In genomic region chr9:22535780-22536179, GRCh38 we compare ENCODE assay signal across 36 cellular contexts.
"Had no signal": no experiment of that assay in that cellular context is flagged by ENCODE, and none has a peak within 500 bp of the region (broad histone marks: within the 10 kb centered on the region; RNA-seq: fewer than 3 reads in every experiment).

No MANE protein-coding gene starts in this region.

- H3K4me1 Mint-ChIP-seq: activated naive CD4-positive, alpha-beta T cell treated with anti-CD3 and anti-CD28 coated beads, Interleukin-2, amount 10 ng/mL, durations not matched to agents 7 days and 5 days; activated naive CD4-positive, alpha-beta T cell treated with anti-CD3 and anti-CD28 coated beads, Interleukin-2, amount 50 U/mL, for 24 hours; activated naive CD8-positive, alpha-beta T cell treated with anti-CD3 and anti-CD28 coated beads for 36 hours; activated naive CD8-positive, alpha-beta T cell treated with anti-CD3 and anti-CD28 coated beads, Interleukin-2, amount 10 ng/mL, durations not matched to agents 7 days and 5 days; activated naive CD8-positive, alpha-beta T cell treated with anti-CD3 and anti-CD28 coated beads, Interleukin-2, amount 50 U/mL, for 24 hours; activated T-helper 17 cell treated with anti-CD3 and anti-CD28 coated beads, Interleukin-2, amount 50 U/mL, for 72 hours; brain; central memory CD8-positive, alpha-beta T cell had no signal

- H3K4me3 Mint-ChIP-seq: activated naive CD4-positive, alpha-beta T cell treated with anti-CD3 and anti-CD28 coated beads for 36 hours; activated naive CD4-positive, alpha-beta T cell treated with anti-CD3 and anti-CD28 coated beads, Interleukin-2, amount 10 ng/mL, durations not matched to agents 7 days and 5 days; activated naive CD4-positive, alpha-beta T cell treated with anti-CD3 and anti-CD28 coated beads, Interleukin-2, amount 50 U/mL, for 24 hours; activated naive CD8-positive, alpha-beta T cell; activated naive CD8-positive, alpha-beta T cell treated with anti-CD3 and anti-CD28 coated beads for 36 hours; activated naive CD8-positive, alpha-beta T cell treated with anti-CD3 and anti-CD28 coated beads, Interleukin-2, amount 10 ng/mL, durations not matched to agents 7 days and 5 days; activated naive CD8-positive, alpha-beta T cell treated with anti-CD3 and anti-CD28 coated beads, Interleukin-2, amount 50 U/mL, for 24 hours; activated T-cell treated with anti-CD3 and anti-CD28 coated beads, Interleukin-2, amount 50 U/mL, for 4 hours; activated T-cell treated with anti-CD3 and anti-CD28 coated beads, Interleukin-2, amount 50 U/mL, for 72 hours; activated T-helper 1 cell treated with anti-CD3 and anti-CD28 coated beads, Interleukin-12 subunit alpha, Interleukin-12 subunit beta, Interleukin-2, Interleukin-4 antibody, amounts not matched to agents 30 ng/mL and 10 ng/mL and 1 ng/mL, durations not matched to agents 14 hours and 24 hours and 36 hours; activated T-helper 17 cell treated with anti-CD3 and anti-CD28 coated beads, Interleukin-2, amount 50 U/mL, for 72 hours; brain; central memory CD8-positive, alpha-beta T cell had no signal

- H3K27ac Mint-ChIP-seq: activated naive CD4-positive, alpha-beta T cell treated with anti-CD3 and anti-CD28 coated beads for 36 hours; activated naive CD4-positive, alpha-beta T cell treated with anti-CD3 and anti-CD28 coated beads, Interleukin-2, amount 10 ng/mL, durations not matched to agents 7 days and 5 days; activated naive CD4-positive, alpha-beta T cell treated with anti-CD3 and anti-CD28 coated beads, Interleukin-2, amount 50 U/mL, for 24 hours; activated naive CD4-positive, alpha-beta T cell treated with anti-CD3 and anti-CD28 coated beads, Interleukin-2, amount 50 U/mL, for 72 hours; activated naive CD8-positive, alpha-beta T cell; activated naive CD8-positive, alpha-beta T cell treated with anti-CD3 and anti-CD28 coated beads for 36 hours; activated naive CD8-positive, alpha-beta T cell treated with anti-CD3 and anti-CD28 coated beads, Interleukin-2, amount 10 ng/mL, durations not matched to agents 7 days and 5 days; activated naive CD8-positive, alpha-beta T cell treated with anti-CD3 and anti-CD28 coated beads, Interleukin-2, amount 50 U/mL, for 24 hours; activated T-cell treated with anti-CD3 and anti-CD28 coated beads, Interleukin-2, amount 50 U/mL, for 72 hours; activated T-helper 1 cell treated with anti-CD3 and anti-CD28 coated beads, Interleukin-12 subunit alpha, Interleukin-12 subunit beta, Interleukin-2, Interleukin-4 antibody, amounts not matched to agents 30 ng/mL and 10 ng/mL and 1 ng/mL, durations not matched to agents 14 hours and 24 hours and 36 hours; activated T-helper 17 cell treated with anti-CD3 and anti-CD28 coated beads, Interleukin-2, amount 50 U/mL, for 72 hours; activated T-helper 2 cell treated with anti-CD3 and anti-CD28 coated beads, Interferon-gamma antibody, Interleukin-2, Interleukin-4, amounts not matched to agents 10 μg/mL and 5 μg/mL and 100 μg/mL, durations not matched to agents 14 hours and 24 hours and 36 hours; brain had no signal

- H3K9me3 ChIP-seq: adrenal gland, ascending aorta, body of pancreas, breast epithelium had no signal

- H3K4me3 ChIP-seq: adrenal gland, ascending aorta, body of pancreas, breast epithelium, cardiac muscle cell had no signal

- H3K9me3 Mint-ChIP-seq: activated naive CD4-positive, alpha-beta T cell treated with anti-CD3 and anti-CD28 coated beads, Interleukin-2, amount 10 ng/mL, durations not matched to agents 7 days and 5 days; activated naive CD8-positive, alpha-beta T cell treated with anti-CD3 and anti-CD28 coated beads, Interleukin-2, amount 10 ng/mL, durations not matched to agents 7 days and 5 days; activated T-cell treated with anti-CD3 and anti-CD28 coated beads, Interleukin-2, amount 50 U/mL, for 4 hours; activated T-helper 1 cell treated with anti-CD3 and anti-CD28 coated beads, Interleukin-12 subunit alpha, Interleukin-12 subunit beta, Interleukin-2, Interleukin-4 antibody, amounts not matched to agents 30 ng/mL and 10 ng/mL and 1 ng/mL, durations not matched to agents 14 hours and 24 hours and 36 hours had no signal

- H3K36me3 Mint-ChIP-seq: activated naive CD4-positive, alpha-beta T cell treated with anti-CD3 and anti-CD28 coated beads, Interleukin-2, amount 10 ng/mL, durations not matched to agents 7 days and 5 days; activated naive CD4-positive, alpha-beta T cell treated with anti-CD3 and anti-CD28 coated beads, Interleukin-2, amount 50 U/mL, for 24 hours; activated naive CD4-positive, alpha-beta T cell treated with anti-CD3 and anti-CD28 coated beads, Interleukin-2, amount 50 U/mL, for 72 hours; activated naive CD8-positive, alpha-beta T cell; activated naive CD8-positive, alpha-beta T cell treated with anti-CD3 and anti-CD28 coated beads for 36 hours; activated naive CD8-positive, alpha-beta T cell treated with anti-CD3 and anti-CD28 coated beads, Interleukin-2, amount 10 ng/mL, durations not matched to agents 7 days and 5 days; brain had no signal

- H3K36me3 ChIP-seq: adrenal gland, ascending aorta, brain microvascular endothelial cell, breast epithelium, cardiac muscle cell had no signal

- H3K27ac ChIP-seq: adrenal gland, ascending aorta, body of pancreas, brain microvascular endothelial cell, breast epithelium, cardiac muscle cell had no signal

- DNase-seq: activated effector memory CD4-positive, alpha-beta T cell treated with anti-CD3 and anti-CD28 coated beads, Interleukin-2, amount 50 U/mL, for 16 hours; activated effector memory CD4-positive, alpha-beta T cell treated with Interleukin-2 at 50 U/mL for 16 hours; activated gamma-delta T cell; activated gamma-delta T cell treated with Interleukin-2 at 50 U/mL for 16 hours; activated naive CD4-positive, alpha-beta T cell; activated naive CD4-positive, alpha-beta T cell treated with anti-CD3 and anti-CD28 coated beads for 36 hours; activated naive CD4-positive, alpha-beta T cell treated with anti-CD3 and anti-CD28 coated beads, Interleukin-2, amount 10 ng/mL, durations not matched to agents 7 days and 5 days; activated naive CD4-positive, alpha-beta T cell treated with anti-CD3 and anti-CD28 coated beads, Interleukin-2, amount 50 U/mL, for 16 hours; activated naive CD4-positive, alpha-beta T cell treated with Interleukin-2 at 50 U/mL for 16 hours; activated naive CD8-positive, alpha-beta T cell treated with anti-CD3 and anti-CD28 coated beads for 36 hours; activated naive CD8-positive, alpha-beta T cell treated with anti-CD3 and anti-CD28 coated beads, Interleukin-2, amount 10 ng/mL, durations not matched to agents 7 days and 5 days; activated naive CD8-positive, alpha-beta T cell treated with anti-CD3 and anti-CD28 coated beads, Interleukin-2, amount 50 U/mL, for 24 hours; activated T-cell treated with anti-CD3 and anti-CD28 coated beads, Interleukin-2, amount 50 U/mL, for 4 hours; activated T-cell treated with anti-CD3 and anti-CD28 coated beads, Interleukin-2, amount 50 U/mL, for 48 hours; activated T-cell treated with anti-CD3 and anti-CD28 coated beads, Interleukin-2, amount 50 U/mL, for 72 hours; adrenal gland; amniotic stem cell; amygdala; anterior cingulate cortex; aorta; body of pancreas; brain microvascular endothelial cell; caudate nucleus; central memory CD4-positive, alpha-beta T cell; cerebellar nuclear complex had no signal

- H3K27me3 ChIP-seq: adrenal gland, ascending aorta, body of pancreas, brain microvascular endothelial cell, breast epithelium, cardiac muscle cell had no signal

- H3K27me3 Mint-ChIP-seq: activated naive CD4-positive, alpha-beta T cell treated with anti-CD3 and anti-CD28 coated beads, Interleukin-2, amount 10 ng/mL, durations not matched to agents 7 days and 5 days; activated naive CD8-positive, alpha-beta T cell; activated naive CD8-positive, alpha-beta T cell treated with anti-CD3 and anti-CD28 coated beads for 36 hours; activated naive CD8-positive, alpha-beta T cell treated with anti-CD3 and anti-CD28 coated beads, Interleukin-2, amount 10 ng/mL, durations not matched to agents 7 days and 5 days; activated naive CD8-positive, alpha-beta T cell treated with anti-CD3 and anti-CD28 coated beads, Interleukin-2, amount 50 U/mL, for 24 hours; brain; central memory CD8-positive, alpha-beta T cell had no signal

- ATAC-seq: activated naive CD4-positive, alpha-beta T cell treated with anti-CD3 and anti-CD28 coated beads, Interleukin-2, amount 50 U/mL, for 72 hours; activated naive CD8-positive, alpha-beta T cell treated with anti-CD3 and anti-CD28 coated beads, Interleukin-2, amount 50 U/mL, for 24 hours; activated T-cell treated with anti-CD3 and anti-CD28 coated beads, Interleukin-2, amount 50 U/mL, for 4 hours; activated T-cell treated with anti-CD3 and anti-CD28 coated beads, Interleukin-2, amount 50 U/mL, for 72 hours; activated T-helper 17 cell treated with anti-CD3 and anti-CD28 coated beads, Interleukin-2, amount 50 U/mL, for 72 hours; body of pancreas had no signal

- H3K4me1 ChIP-seq: adrenal gland, ascending aorta, body of pancreas, breast epithelium had no signal
